21 cellular contexts compared by ENCODE assay signal in genomic region chr18:36303203-36303844, GRCh38. TPM values are rescaled to one million over a fixed set of nuclear protein-coding genes. Genes with fewer than 3 reads are reported as not detected.
"Had no signal": no experiment of that assay in that cellular context is flagged by ENCODE, and none has a peak within 500 bp of the region (broad histone marks: within the 10 kb centered on the region; RNA-seq: fewer than 3 reads in every experiment).

No MANE protein-coding gene starts in this region.

- H3K4me3 ChIP-seq: coronary artery, lower lobe of right lung, spleen, thyroid gland had no signal

- H3K27me3 ChIP-seq: thyroid gland had no signal

- H3K4me3 Mint-ChIP-seq: activated CD8-positive, alpha-beta T cell treated with anti-CD3 and anti-CD28 coated beads for 36 hours; activated naive CD4-positive, alpha-beta T cell treated with anti-CD3 and anti-CD28 coated beads, Interleukin-2, amount 10 ng/mL, durations not matched to agents 7 days and 5 days; activated naive CD8-positive, alpha-beta T cell treated with anti-CD3 and anti-CD28 coated beads, Interleukin-2, amount 50 U/mL, for 24 hours; activated T-cell treated with anti-CD3 and anti-CD28 coated beads, Interleukin-2, amount 50 U/mL, for 24 hours; stimulated activated memory B cell treated with anti-CD40 and anti-IgM and Interleukin-4, amounts not matched to agents 10 μg/mL and 1 μg/mL and 100 μg/mL, for 72 hours; T-cell had no signal

- H3K36me3 ChIP-seq: lower lobe of right lung, spleen, thyroid gland had no signal

- H3K4me1 ChIP-seq: thyroid gland had no signal

- ATAC-seq: activated CD8-positive, alpha-beta T cell treated with anti-CD3 and anti-CD28 coated beads for 36 hours; activated naive CD8-positive, alpha-beta T cell treated with anti-CD3 and anti-CD28 coated beads, Interleukin-2, amount 50 U/mL, for 24 hours; lower lobe of right lung; sciatic nerve; SK-N-SH treated with all-trans-retinoic acid at 6 μM for 48 hours; stimulated activated memory B cell treated with anti-CD40 and anti-IgM and Interleukin-4, amounts not matched to agents 10 μg/mL and 1 μg/mL and 100 μg/mL, for 72 hours; T-cell had no signal

- H3K4me1 Mint-ChIP-seq: activated naive CD4-positive, alpha-beta T cell treated with anti-CD3 and anti-CD28 coated beads, Interleukin-2, amount 10 ng/mL, durations not matched to agents 7 days and 5 days; activated naive CD8-positive, alpha-beta T cell treated with anti-CD3 and anti-CD28 coated beads, Interleukin-2, amount 50 U/mL, for 24 hours; stimulated activated memory B cell treated with anti-CD40 and anti-IgM and Interleukin-4, amounts not matched to agents 10 μg/mL and 1 μg/mL and 100 μg/mL, for 72 hours had no signal

- H3K27ac ChIP-seq: coronary artery, lower lobe of right lung, spleen, thyroid gland had no signal

- H3K27ac Mint-ChIP-seq: activated CD8-positive, alpha-beta T cell treated with anti-CD3 and anti-CD28 coated beads for 36 hours; activated naive CD4-positive, alpha-beta T cell treated with anti-CD3 and anti-CD28 coated beads, Interleukin-2, amount 10 ng/mL, durations not matched to agents 7 days and 5 days; activated naive CD8-positive, alpha-beta T cell treated with anti-CD3 and anti-CD28 coated beads, Interleukin-2, amount 50 U/mL, for 24 hours; activated T-cell treated with anti-CD3 and anti-CD28 coated beads, Interleukin-2, amount 50 U/mL, for 24 hours; activated T-helper 2 cell treated with anti-CD3 and anti-CD28 coated beads, Interferon-gamma antibody, Interleukin-2, Interleukin-4, amounts not matched to agents 10 μg/mL and 5 μg/mL and 100 μg/mL, durations not matched to agents 14 hours and 24 hours and 36 hours; stimulated activated memory B cell treated with anti-CD40 and anti-IgM and Interleukin-4, amounts not matched to agents 10 μg/mL and 1 μg/mL and 100 μg/mL, for 72 hours; T-cell had no signal

- H3K36me3 Mint-ChIP-seq: stimulated activated memory B cell treated with anti-CD40 and anti-IgM and Interleukin-4, amounts not matched to agents 10 μg/mL and 1 μg/mL and 100 μg/mL, for 72 hours; T-cell had no signal

- DNase-seq: activated CD4-positive, alpha-beta T cell treated with anti-CD3 and anti-CD28 coated beads for 48 hours; activated CD4-positive, CD25-positive, alpha-beta regulatory T cell; activated CD8-positive, alpha-beta T cell treated with anti-CD3 and anti-CD28 coated beads for 36 hours; activated naive CD4-positive, alpha-beta T cell treated with anti-CD3 and anti-CD28 coated beads, Interleukin-2, amount 10 ng/mL, durations not matched to agents 7 days and 5 days; activated naive CD8-positive, alpha-beta T cell treated with anti-CD3 and anti-CD28 coated beads, Interleukin-2, amount 50 U/mL, for 24 hours; activated T-cell treated with anti-CD3 and anti-CD28 coated beads, Interleukin-2, amount 50 U/mL, for 24 hours; anterior cingulate cortex; erythroblast; head of caudate nucleus; lower lobe of right lung; spleen; stimulated activated CD4-positive, alpha-beta T cell treated with anti-CD3 and anti-CD28 coated beads, Interleukin-4, amount 100 ng/mL, for 4 hours; T-cell; thyroid gland had no signal

- H3K9me3 Mint-ChIP-seq: activated CD8-positive, alpha-beta T cell treated with anti-CD3 and anti-CD28 coated beads for 36 hours; activated naive CD4-positive, alpha-beta T cell treated with anti-CD3 and anti-CD28 coated beads, Interleukin-2, amount 10 ng/mL, durations not matched to agents 7 days and 5 days; activated naive CD8-positive, alpha-beta T cell treated with anti-CD3 and anti-CD28 coated beads, Interleukin-2, amount 50 U/mL, for 24 hours; activated T-cell treated with anti-CD3 and anti-CD28 coated beads, Interleukin-2, amount 50 U/mL, for 24 hours; activated T-helper 2 cell treated with anti-CD3 and anti-CD28 coated beads, Interferon-gamma antibody, Interleukin-2, Interleukin-4, amounts not matched to agents 10 μg/mL and 5 μg/mL and 100 μg/mL, durations not matched to agents 14 hours and 24 hours and 36 hours; stimulated activated memory B cell treated with anti-CD40 and anti-IgM and Interleukin-4, amounts not matched to agents 10 μg/mL and 1 μg/mL and 100 μg/mL, for 72 hours; T-cell had no signal

- FAIRE-seq: endometrium, frontal cortex had no signal

- H3K9me3 ChIP-seq: lower lobe of right lung, spleen, thyroid gland had no signal

RNA-seq across cellular contexts. Expression of gene FHOD3, which starts 5.8 kb away (rescaled TPM):
- total RNA-seq: activated CD8-positive, alpha-beta T cell treated with anti-CD3 and anti-CD28 coated beads for 36 hours; activated T-helper 2 cell treated with anti-CD3 and anti-CD28 coated beads, Interferon-gamma antibody, Interleukin-2, Interleukin-4, amounts not matched to agents 10 μg/mL and 5 μg/mL and 100 μg/mL, durations not matched to agents 14 hours and 24 hours and 36 hours had no signal
